Comparison of ENCODE assay signal across 11 cellular contexts in the genomic region with DNA sequence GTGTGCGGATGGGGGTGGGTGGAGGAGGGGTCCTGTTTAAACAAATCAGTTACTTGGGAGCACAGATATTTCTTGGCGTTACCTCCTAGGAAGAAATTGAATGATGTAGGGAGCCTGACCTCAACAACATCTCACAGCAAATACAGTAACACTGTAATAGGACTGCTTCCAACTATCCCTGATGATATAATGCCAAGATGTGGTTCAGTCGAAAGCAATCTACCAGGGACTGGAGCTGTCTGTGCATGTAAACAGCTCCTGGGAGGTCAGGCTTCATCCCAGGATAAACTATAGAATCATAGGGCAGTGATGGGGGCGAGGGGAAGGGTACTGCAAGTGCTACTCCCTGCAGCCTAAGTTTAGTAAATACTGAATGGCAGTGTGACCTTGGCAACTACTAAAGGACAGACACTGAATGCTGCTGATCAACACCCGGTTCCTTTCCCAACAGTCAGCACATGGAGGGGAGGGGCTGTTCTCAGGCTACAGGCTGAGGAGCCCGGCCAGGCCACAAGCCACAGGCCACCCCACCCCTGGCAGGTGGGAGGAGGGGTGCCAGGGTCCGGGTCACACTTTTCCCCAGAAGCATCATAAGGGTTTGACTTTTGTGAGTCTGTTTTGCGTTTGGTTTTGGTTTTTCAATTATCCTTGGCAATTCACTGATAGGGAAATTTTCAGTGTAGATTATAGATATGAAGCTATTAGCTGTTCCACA.
DNase-seq lines count a peak whose midpoint lies in the region; ATAC-seq and TF ChIP-seq lines count a peak whose summit lies in the region.
"Had no signal": no experiment of that assay in that cellular context is flagged by ENCODE, and none has a peak within 500 bp of the region (broad histone marks: within the 10 kb centered on the region; RNA-seq: fewer than 3 reads in every experiment).

No MANE protein-coding gene starts in this region.

- peak overlapping the region; percentile 72 for H3K4me3 Mint-ChIP-seq in natural killer cell
- H3K4me3 Mint-ChIP-seq in naive thymus-derived CD4-positive, alpha-beta T cell: no peak overlapping the region
- H3K4me3 Mint-ChIP-seq: activated CD8-positive, alpha-beta T cell treated with anti-CD3 and anti-CD28 coated beads, Interleukin-2, amount 10 ng/mL, durations not matched to agents 7 days and 5 days had no signal

- H3K27me3 ChIP-seq in GM23248 (replicated peaks; ENCODE audit: insufficient read depth) (no peaks in the 10 kb centered on the region), OCI-LY3 (ENCODE audit: low read depth, low read length) (no peaks in the 10 kb centered on the region), esophagus muscularis mucosa (no peaks in the 10 kb centered on the region), tibial artery (no peaks in the 10 kb centered on the region)
- no peaks in the 10 kb centered on the region for H3K27me3 ChIP-seq in naive thymus-derived CD4-positive, alpha-beta T cell (ENCODE audit: control insufficient read depth in 2 of 2, insufficient read depth in 2 of 2, low read length in 2 of 2)
- H3K27me3 ChIP-seq: SJCRH30, testis had no signal

- peaks cover 77 to 81% of the 10 kb centered on the region in 2 donors for H3K4me1 Mint-ChIP-seq in natural killer cell
- peaks cover 16 to 40% (median 32%) of the 10 kb centered on the region in 7 donors for H3K4me1 Mint-ChIP-seq in naive thymus-derived CD4-positive, alpha-beta T cell

- POLR2A ChIA-PET in naive thymus-derived CD4-positive, alpha-beta T cell (lab: Charles Lee): no interaction called here

- intact Hi-C loops in esophagus muscularis mucosa (cut with DNase I) (no loop called here), natural killer cell (cut with micrococcal nuclease) (loop anchor here (2.0 to 10.0 kb wide), 2 partner anchors 23 to 189 kb away; partner anchors contain the start of gene ZNF24), tibial artery (cut with DNase I; ENCODE audit: low total_unique reads) (no loop called here)
- intact Hi-C loops in naive thymus-derived CD4-positive, alpha-beta T cell (cut with micrococcal nuclease): loop anchor here in 1 of 2 donors (5.0 kb wide), 2 partner anchors 113 to 187 kb away; partner anchors contain the start of genes MAPRE2 and ZNF24

- H3K9me3 ChIP-seq in GM23248 (ENCODE audit: low read depth): no peaks in the 10 kb centered on the region
- H3K9me3 ChIP-seq in OCI-LY3 (ENCODE audit: insufficient read depth, low read length): no peaks in the 10 kb centered on the region
- H3K9me3 ChIP-seq in esophagus muscularis mucosa: no peaks in the 10 kb centered on the region
- H3K9me3 ChIP-seq in tibial artery: no peaks in the 10 kb centered on the region
- no peaks in the 10 kb centered on the region for H3K9me3 ChIP-seq in naive thymus-derived CD4-positive, alpha-beta T cell (ENCODE audit: control insufficient read depth in 2 of 3, low read length in 3 of 3)
- H3K9me3 ChIP-seq: SJCRH30, testis had no signal

- no peaks in the 10 kb centered on the region for H3K9me3 Mint-ChIP-seq in natural killer cell
- peaks cover 0 to 4% (median 0%) of the 10 kb centered on the region in 11 donors for H3K9me3 Mint-ChIP-seq in naive thymus-derived CD4-positive, alpha-beta T cell

- CTCF ChIA-PET in naive thymus-derived CD4-positive, alpha-beta T cell (lab: Charles Lee): no interaction called here

- TF ChIP-seq CTCF in OCI-LY3 (IDR thresholded peaks at IDR 0.05; ENCODE audit: low read depth, low read length) (no peak), esophagus muscularis mucosa (IDR thresholded peaks at IDR 0.05) (no peak), natural killer cell (IDR thresholded peaks at IDR 0.05) (no peak), tibial artery (IDR thresholded peaks at IDR 0.05) (no peak)

- no peaks in the 10 kb centered on the region for H3K36me3 Mint-ChIP-seq in natural killer cell
- H3K36me3 Mint-ChIP-seq in naive thymus-derived CD4-positive, alpha-beta T cell: peaks cover 0 to 9% (median 0%) of the 10 kb centered on the region in 5 donors

- TF ChIP-seq EP300 in esophagus muscularis mucosa (IDR thresholded peaks at IDR 0.05): no peak

- no peaks in the 10 kb centered on the region for H3K4me1 ChIP-seq in GM23248 (ENCODE audit: insufficient read depth)
- peaks cover 64% of the 10 kb centered on the region for H3K4me1 ChIP-seq in OCI-LY3 (ENCODE audit: low read length)
- H3K4me1 ChIP-seq in esophagus muscularis mucosa: peaks cover 6 to 10% (median 9%) of the 10 kb centered on the region in 4 donors
- peaks cover 0 to 9% (median 3%) of the 10 kb centered on the region in 4 donors for H3K4me1 ChIP-seq in tibial artery
- H3K4me1 ChIP-seq in naive thymus-derived CD4-positive, alpha-beta T cell (ENCODE audit: control insufficient read depth in 2 of 2, insufficient read depth in 2 of 2, low read length in 2 of 2): peaks cover 0 to 7% of the 10 kb centered on the region in 2 donors
- H3K4me1 ChIP-seq: SJCRH30, testis had no signal

- no peak overlapping the region for H3K4me2 ChIP-seq in GM23248 (ENCODE audit: unreplicated experiment)
- no peak overlapping the region for H3K4me2 ChIP-seq in OCI-LY3 (ENCODE audit: low read length)

- H3K27me3 Mint-ChIP-seq in natural killer cell (ENCODE audit: low read depth in 2 of 2): no peaks in the 10 kb centered on the region
- peaks cover 0 to 5% (median 0%) of the 10 kb centered on the region in 5 donors for H3K27me3 Mint-ChIP-seq in naive thymus-derived CD4-positive, alpha-beta T cell
- H3K27me3 Mint-ChIP-seq: progenitor cell of endocrine pancreas had no signal

- no peaks in the 10 kb centered on the region for H3K9me2 ChIP-seq in GM23248 (ENCODE audit: insufficient read depth)

- in situ Hi-C loops in GM23248 (cut with MboI): no loop called here

- H2AFZ ChIP-seq in GM23248: no peak overlapping the region
- no peak overlapping the region for H2AFZ ChIP-seq in OCI-LY3 (ENCODE audit: low read depth, low read length)

- H3F3A ChIP-seq in GM23248 (ENCODE audit: insufficient read depth): no peaks in the 10 kb centered on the region

- H3K9ac ChIP-seq in GM23248 (no peak overlapping the region), OCI-LY3 (ENCODE audit: low read length) (no peak overlapping the region; the same call in 1 of the 2 replicates)

- H4K20me1 ChIP-seq in GM23248 (ENCODE audit: insufficient read depth) (no peaks in the 10 kb centered on the region), OCI-LY3 (ENCODE audit: insufficient read depth, low read length) (no peaks in the 10 kb centered on the region)

- H3K27ac ChIP-seq in GM23248: no peak overlapping the region
- H3K27ac ChIP-seq in OCI-LY3 (ENCODE audit: low read length): peak overlapping the region; percentile 22
- no peak overlapping the region for H3K27ac ChIP-seq in esophagus muscularis mucosa (replicated peaks in 1 of 4)
- H3K27ac ChIP-seq in tibial artery: no peak overlapping the region
- no peak overlapping the region for H3K27ac ChIP-seq in naive thymus-derived CD4-positive, alpha-beta T cell (ENCODE audit: low read depth, low read length)
- H3K27ac ChIP-seq: SJCRH30, testis had no signal

- peak overlapping the region; percentile 92 for H3K27ac Mint-ChIP-seq in natural killer cell
- no peak overlapping the region for H3K27ac Mint-ChIP-seq in naive thymus-derived CD4-positive, alpha-beta T cell
- H3K27ac Mint-ChIP-seq: activated CD8-positive, alpha-beta T cell treated with anti-CD3 and anti-CD28 coated beads, Interleukin-2, amount 10 ng/mL, durations not matched to agents 7 days and 5 days; progenitor cell of endocrine pancreas had no signal

- DNase-seq in GM23248 (peak; percentile 24), esophagus muscularis mucosa (ENCODE audit: extremely low spot score) (peak; percentile 75), natural killer cell (peak; percentile 51), tibial artery (no peak), NOMO-1 treated with DMSO at 0.1 percent for 48 hours (lab: John Stamatoyannopoulos, UW; ENCODE audit: unreplicated experiment) (no peak)
- DNase-seq in naive thymus-derived CD4-positive, alpha-beta T cell: no peak
- DNase-seq: activated CD8-positive, alpha-beta T cell treated with anti-CD3 and anti-CD28 coated beads, Interleukin-2, amount 10 ng/mL, durations not matched to agents 7 days and 5 days; SJCRH30; testis had no signal

- ATAC-seq in natural killer cell: peak; percentile 37 to 73 (median 67)
- ATAC-seq in naive thymus-derived CD4-positive, alpha-beta T cell: no peak
- ATAC-seq: activated CD8-positive, alpha-beta T cell treated with anti-CD3 and anti-CD28 coated beads, Interleukin-2, amount 10 ng/mL, durations not matched to agents 7 days and 5 days had no signal

- 13 to 15% methylated on average over 8 of the region's 8 CpGs for WGBS in GM23248 (ENCODE audit: low coverage in 1 of 2, low lambda C conversion rate in 2 of 2, missing lambda C conversion rate in 2 of 2), 2 experiments
- WGBS in esophagus muscularis mucosa: 21% methylated on average over 5 of the region's 8 CpGs

- no peak for TF ChIP-seq POLR2A in esophagus muscularis mucosa (IDR thresholded peaks at IDR 0.05; ENCODE audit: low read depth)

- no peaks in the 10 kb centered on the region for H3K79me2 ChIP-seq in GM23248 (ENCODE audit: insufficient read depth)
- H3K79me2 ChIP-seq in OCI-LY3 (ENCODE audit: low read length): no peaks in the 10 kb centered on the region

- H3K36me3 ChIP-seq in GM23248 (ENCODE audit: low read depth) (no peaks in the 10 kb centered on the region), OCI-LY3 (replicated peaks; ENCODE audit: low read depth, low read length) (peaks cover 21% of the 10 kb centered on the region), esophagus muscularis mucosa (no peaks in the 10 kb centered on the region), tibial artery (peaks cover 0 to 8% (median 0%) of the 10 kb centered on the region in 3 donors)
- H3K36me3 ChIP-seq in naive thymus-derived CD4-positive, alpha-beta T cell (ENCODE audit: control insufficient read depth in 2 of 3, insufficient read depth in 3 of 3, low read length in 3 of 3): no peaks in the 10 kb centered on the region
- H3K36me3 ChIP-seq: SJCRH30 had no signal

- H3K4me3 ChIP-seq in GM23248 (no peak overlapping the region), OCI-LY3 (ENCODE audit: low read length) (no peak overlapping the region), esophagus muscularis mucosa (no peak overlapping the region), tibial artery (no peak overlapping the region)
- H3K4me3 ChIP-seq in naive thymus-derived CD4-positive, alpha-beta T cell (ENCODE audit: low read length): no peak overlapping the region
- H3K4me3 ChIP-seq: SJCRH30, testis had no signal

Comparison
In these comparisons a context has a peak if more than half of its experiments do, and no peak if none do; other contexts are left out.
1. DNase-seq: peak in GM23248 (single experiment), esophagus muscularis mucosa (single experiment) and natural killer cell (single experiment); none in tibial artery (0 of 2), NOMO-1 treated with DMSO at 0.1 percent for 48 hours (single experiment) and naive thymus-derived CD4-positive, alpha-beta T cell (0 of 9).
2. H3K27ac Mint-ChIP-seq: peak in natural killer cell (2 of 2); none in naive thymus-derived CD4-positive, alpha-beta T cell (0 of 9).